In genomic region chr10:53697038-53697437, GRCh38 we compare ENCODE assay signal across 25 cellular contexts.
DNase-seq lines count a peak whose midpoint lies in the region; ATAC-seq and TF ChIP-seq lines count a peak whose summit lies in the region.
"Had no signal": no experiment of that assay in that cellular context is flagged by ENCODE, and none has a peak within 500 bp of the region (broad histone marks: within the 10 kb centered on the region; RNA-seq: fewer than 3 reads in every experiment).

No MANE protein-coding gene starts in this region.

- H3K27me3 Mint-ChIP-seq in naive thymus-derived CD8-positive, alpha-beta T cell: no peaks in the 10 kb centered on the region
- H3K27me3 Mint-ChIP-seq: activated CD4-positive, alpha-beta T cell treated with anti-CD3 and anti-CD28 coated beads, Interleukin-2, amount 10 ng/mL, durations not matched to agents 7 days and 5 days had no signal

- ATAC-seq in GM18909 (IDR thresholded peaks at IDR 0.05; ENCODE audit: poor library complexity, unreplicated experiment): no peak
- ATAC-seq in naive thymus-derived CD8-positive, alpha-beta T cell: no peak
- ATAC-seq: left lung, natural killer cell had no signal

- H3K9me3 Mint-ChIP-seq in naive thymus-derived CD8-positive, alpha-beta T cell: peaks cover 0 to 19% (median 6%) of the 10 kb centered on the region in 9 donors
- H3K9me3 Mint-ChIP-seq: H9 had no signal

- H3K4me3 Mint-ChIP-seq in naive thymus-derived CD8-positive, alpha-beta T cell: no peak overlapping the region
- H3K4me3 Mint-ChIP-seq: activated CD4-positive, alpha-beta T cell treated with anti-CD3 and anti-CD28 coated beads, Interleukin-2, amount 10 ng/mL, durations not matched to agents 7 days and 5 days; H9; natural killer cell had no signal

- H3K4me1 Mint-ChIP-seq in naive thymus-derived CD8-positive, alpha-beta T cell: no peaks in the 10 kb centered on the region
- H3K4me1 Mint-ChIP-seq: activated CD4-positive, alpha-beta T cell treated with anti-CD3 and anti-CD28 coated beads, Interleukin-2, amount 10 ng/mL, durations not matched to agents 7 days and 5 days; H9; natural killer cell had no signal

- DNase-seq in ELR (ENCODE audit: low read depth): peak; percentile 37
- DNase-seq in NCI-H69 (lab: John Stamatoyannopoulos, UW): peak; percentile 1
- peak; percentile 1 for DNase-seq in choroid plexus epithelial cell (ENCODE audit: low read depth)
- DNase-seq in kidney tubule cell (ENCODE audit: low spot score): peak; percentile 89
- DNase-seq in C1 segment of cervical spinal cord (lab: John Stamatoyannopoulos, UW): no peak
- DNase-seq in naive thymus-derived CD8-positive, alpha-beta T cell: no peak
- DNase-seq in NCI-H526 (lab: John Stamatoyannopoulos, UW): no peak
- DNase-seq: activated CD4-positive, alpha-beta T cell treated with anti-CD3 and anti-CD28 coated beads, Interleukin-2, amount 10 ng/mL, durations not matched to agents 7 days and 5 days; activated naive CD4-positive, alpha-beta T cell treated with anti-CD3 and anti-CD28 coated beads, Interleukin-2, amount 50 U/mL, for 16 hours; amygdala; Caco-2; caudate nucleus; H9; head of caudate nucleus; IMR-90; left lung; midbrain; natural killer cell; NCI-H1417; NCI-H2081 treated with DMSO at 0.1 percent for 48 hours; NCI-H446 treated with DMSO at 0.1 percent for 48 hours; retina; uterus; WERI-Rb-1 had no signal

- peak overlapping the region in 1 of 10 donors; percentile 34 for H3K27ac Mint-ChIP-seq in naive thymus-derived CD8-positive, alpha-beta T cell
- H3K27ac Mint-ChIP-seq: activated CD4-positive, alpha-beta T cell treated with anti-CD3 and anti-CD28 coated beads, Interleukin-2, amount 10 ng/mL, durations not matched to agents 7 days and 5 days; H9; natural killer cell had no signal

- H3K36me3 Mint-ChIP-seq in naive thymus-derived CD8-positive, alpha-beta T cell: no peaks in the 10 kb centered on the region

- TF ChIP-seq CTCF in choroid plexus epithelial cell (conservative IDR thresholded peaks at IDR 0.05; ENCODE audit: low read depth, low read length): no peak

- POLR2A ChIA-PET in naive thymus-derived CD8-positive, alpha-beta T cell (lab: Charles Lee): no interaction called here

- H3K4me3 ChIP-seq in choroid plexus epithelial cell (ENCODE audit: low read depth, low read length): no peak overlapping the region
- H3K4me3 ChIP-seq: left lung, uterus had no signal

Comparison
In these comparisons a context has a peak if more than half of its experiments do, and no peak if none do; other contexts are left out.
1. DNase-seq: peak in ELR (single experiment), NCI-H69 (single experiment), choroid plexus epithelial cell (single experiment) and kidney tubule cell (single experiment); none in C1 segment of cervical spinal cord (0 of 14), naive thymus-derived CD8-positive, alpha-beta T cell (0 of 10) and NCI-H526 (0 of 2).